ENCODE assay signal across 1 cellular context in the genomic region with DNA sequence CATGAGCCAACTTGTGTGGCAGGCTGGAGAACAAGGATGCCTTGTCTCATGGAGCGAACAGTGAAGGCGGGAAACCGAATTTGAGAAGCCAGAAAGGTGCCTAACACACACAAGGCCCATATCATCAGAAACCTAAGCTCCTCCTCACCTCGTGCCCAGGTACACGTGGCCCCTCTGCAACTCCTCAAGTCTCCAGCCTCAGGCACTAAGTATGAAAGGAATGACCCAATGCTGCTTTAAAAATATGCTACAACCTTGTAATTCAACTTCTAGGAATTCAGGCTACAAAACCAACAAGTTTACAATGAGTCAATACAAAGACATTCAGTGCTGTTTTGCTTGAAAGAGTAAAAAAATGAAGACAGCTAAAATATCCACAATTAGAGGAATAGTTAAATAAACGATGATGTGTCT.
TF ChIP-seq lines count a peak whose summit lies in the region.

No MANE protein-coding gene starts in this region.

TF ChIP-seq in HepG2, 621 proteins besides CTCF, POLR2A, EP300 and RAD21 (continued from another document):
- TF ChIP-seq, protein P1, sequence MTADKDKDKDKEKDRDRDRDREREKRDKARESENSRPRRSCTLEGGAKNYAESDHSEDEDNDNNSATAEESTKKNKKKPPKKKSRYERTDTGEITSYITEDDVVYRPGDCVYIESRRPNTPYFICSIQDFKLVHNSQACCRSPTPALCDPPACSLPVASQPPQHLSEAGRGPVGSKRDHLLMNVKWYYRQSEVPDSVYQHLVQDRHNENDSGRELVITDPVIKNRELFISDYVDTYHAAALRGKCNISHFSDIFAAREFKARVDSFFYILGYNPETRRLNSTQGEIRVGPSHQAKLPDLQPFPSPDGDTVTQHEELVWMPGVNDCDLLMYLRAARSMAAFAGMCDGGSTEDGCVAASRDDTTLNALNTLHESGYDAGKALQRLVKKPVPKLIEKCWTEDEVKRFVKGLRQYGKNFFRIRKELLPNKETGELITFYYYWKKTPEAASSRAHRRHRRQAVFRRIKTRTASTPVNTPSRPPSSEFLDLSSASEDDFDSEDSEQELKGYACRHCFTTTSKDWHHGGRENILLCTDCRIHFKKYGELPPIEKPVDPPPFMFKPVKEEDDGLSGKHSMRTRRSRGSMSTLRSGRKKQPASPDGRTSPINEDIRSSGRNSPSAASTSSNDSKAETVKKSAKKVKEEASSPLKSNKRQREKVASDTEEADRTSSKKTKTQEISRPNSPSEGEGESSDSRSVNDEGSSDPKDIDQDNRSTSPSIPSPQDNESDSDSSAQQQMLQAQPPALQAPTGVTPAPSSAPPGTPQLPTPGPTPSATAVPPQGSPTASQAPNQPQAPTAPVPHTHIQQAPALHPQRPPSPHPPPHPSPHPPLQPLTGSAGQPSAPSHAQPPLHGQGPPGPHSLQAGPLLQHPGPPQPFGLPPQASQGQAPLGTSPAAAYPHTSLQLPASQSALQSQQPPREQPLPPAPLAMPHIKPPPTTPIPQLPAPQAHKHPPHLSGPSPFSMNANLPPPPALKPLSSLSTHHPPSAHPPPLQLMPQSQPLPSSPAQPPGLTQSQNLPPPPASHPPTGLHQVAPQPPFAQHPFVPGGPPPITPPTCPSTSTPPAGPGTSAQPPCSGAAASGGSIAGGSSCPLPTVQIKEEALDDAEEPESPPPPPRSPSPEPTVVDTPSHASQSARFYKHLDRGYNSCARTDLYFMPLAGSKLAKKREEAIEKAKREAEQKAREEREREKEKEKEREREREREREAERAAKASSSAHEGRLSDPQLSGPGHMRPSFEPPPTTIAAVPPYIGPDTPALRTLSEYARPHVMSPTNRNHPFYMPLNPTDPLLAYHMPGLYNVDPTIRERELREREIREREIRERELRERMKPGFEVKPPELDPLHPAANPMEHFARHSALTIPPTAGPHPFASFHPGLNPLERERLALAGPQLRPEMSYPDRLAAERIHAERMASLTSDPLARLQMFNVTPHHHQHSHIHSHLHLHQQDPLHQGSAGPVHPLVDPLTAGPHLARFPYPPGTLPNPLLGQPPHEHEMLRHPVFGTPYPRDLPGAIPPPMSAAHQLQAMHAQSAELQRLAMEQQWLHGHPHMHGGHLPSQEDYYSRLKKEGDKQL (CRISPR knock-in tag; IDR thresholded peaks at IDR 0.05; ENCODE audit: low read depth), result no peak
- TF ChIP-seq ZFP37 (CRISPR knock-in tag; IDR thresholded peaks at IDR 0.05; ENCODE audit: borderline replicate concordance), result no peak
- TF ChIP-seq FOSL2 (CRISPR knock-in tag; IDR thresholded peaks at IDR 0.05), result no peak
- peak; percentile 18 for TF ChIP-seq RBM22 (optimal IDR thresholded peaks at IDR 0.05; ENCODE audit: low read length)
- no peak for TF ChIP-seq MATR3 (CRISPR knock-in tag; IDR thresholded peaks at IDR 0.05)
- TF ChIP-seq, protein P2, sequence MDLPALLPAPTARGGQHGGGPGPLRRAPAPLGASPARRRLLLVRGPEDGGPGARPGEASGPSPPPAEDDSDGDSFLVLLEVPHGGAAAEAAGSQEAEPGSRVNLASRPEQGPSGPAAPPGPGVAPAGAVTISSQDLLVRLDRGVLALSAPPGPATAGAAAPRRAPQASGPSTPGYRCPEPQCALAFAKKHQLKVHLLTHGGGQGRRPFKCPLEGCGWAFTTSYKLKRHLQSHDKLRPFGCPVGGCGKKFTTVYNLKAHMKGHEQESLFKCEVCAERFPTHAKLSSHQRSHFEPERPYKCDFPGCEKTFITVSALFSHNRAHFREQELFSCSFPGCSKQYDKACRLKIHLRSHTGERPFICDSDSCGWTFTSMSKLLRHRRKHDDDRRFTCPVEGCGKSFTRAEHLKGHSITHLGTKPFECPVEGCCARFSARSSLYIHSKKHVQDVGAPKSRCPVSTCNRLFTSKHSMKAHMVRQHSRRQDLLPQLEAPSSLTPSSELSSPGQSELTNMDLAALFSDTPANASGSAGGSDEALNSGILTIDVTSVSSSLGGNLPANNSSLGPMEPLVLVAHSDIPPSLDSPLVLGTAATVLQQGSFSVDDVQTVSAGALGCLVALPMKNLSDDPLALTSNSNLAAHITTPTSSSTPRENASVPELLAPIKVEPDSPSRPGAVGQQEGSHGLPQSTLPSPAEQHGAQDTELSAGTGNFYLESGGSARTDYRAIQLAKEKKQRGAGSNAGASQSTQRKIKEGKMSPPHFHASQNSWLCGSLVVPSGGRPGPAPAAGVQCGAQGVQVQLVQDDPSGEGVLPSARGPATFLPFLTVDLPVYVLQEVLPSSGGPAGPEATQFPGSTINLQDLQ (CRISPR knock-in tag; IDR thresholded peaks at IDR 0.05), result no peak
- TF ChIP-seq ZNF263 (CRISPR knock-in tag; IDR thresholded peaks at IDR 0.05), result no peak
- no peak for TF ChIP-seq NCOA5 (CRISPR knock-in tag; IDR thresholded peaks at IDR 0.05)
